Comparison of ENCODE assay signal across 8 cellular contexts in genomic region chr19:56120371-56121179, GRCh38. TPM values are rescaled to one million over a fixed set of nuclear protein-coding genes. Genes with fewer than 3 reads are reported as not detected.
DNase-seq lines count a peak whose midpoint lies in the region; ATAC-seq and TF ChIP-seq lines count a peak whose summit lies in the region.

No MANE protein-coding gene starts in this region.

- no peaks in the 10 kb centered on the region; the same call in 2 of the 3 replicates for H3K9me3 Mint-ChIP-seq in GM23338

- H3K27ac ChIP-seq in GM23338 (ENCODE audit: low read depth), result peak overlapping the region; percentile 88
- no peak overlapping the region for H3K27ac ChIP-seq in iPS DF 6.9 (ENCODE audit: low read length)

- TF ChIP-seq CTCF in GM23338 (conservative IDR thresholded peaks at IDR 0.05; ENCODE audit: low read depth in 2 of 2) (no peak), astrocyte of the cerebellum (IDR thresholded peaks at IDR 0.05; ENCODE audit: low read depth, low read length, missing control alignments) (no peak)

- H3K4me1 ChIP-seq in ES-I3 (ENCODE audit: insufficient read depth, low read length) (0 out of 2 replicates have a peak, but pooled peaks cover 2% of the 10 kb centered on the region), GM23338 (ENCODE audit: insufficient read depth) (peaks cover 15% of the 10 kb centered on the region), iPS DF 6.9 (ENCODE audit: control insufficient read depth, insufficient read depth, low read length) (no peaks in the 10 kb centered on the region)

- peak overlapping the region; percentile 97 for H3K4me2 ChIP-seq in GM23338

- ATAC-seq in GM23338 (peak; percentile 16), GM18870 (IDR thresholded peaks at IDR 0.05; ENCODE audit: unreplicated experiment) (no peak)

- no CpG with 5 or more reads among the region's 99 CpGs for WGBS in iPS DF 6.9 (ENCODE audit: insufficient coverage, insufficient read length)

- H3K27me3 ChIP-seq in GM23338 (ENCODE audit: insufficient read depth) (no peaks in the 10 kb centered on the region), MG63 (no peaks in the 10 kb centered on the region), iPS DF 6.9 (ENCODE audit: control insufficient read depth, insufficient read depth, low read length) (no peaks in the 10 kb centered on the region)

- H3K9me3 ChIP-seq in ES-I3 (ENCODE audit: control insufficient read depth, insufficient read depth, low read length) (no peaks in the 10 kb centered on the region), MG63 (no peaks in the 10 kb centered on the region), iPS DF 6.9 (ENCODE audit: control insufficient read depth, insufficient read depth, low read length) (no peaks in the 10 kb centered on the region)

- H3K9ac ChIP-seq in ES-I3 (ENCODE audit: low read depth, low read length), result peak overlapping the region; percentile 80

- peaks cover 9% of the 10 kb centered on the region; the same call in 1 of the 2 replicates for H4K20me1 ChIP-seq in GM23338 (replicated peaks; ENCODE audit: insufficient read depth)

- H3K27me3 Mint-ChIP-seq in GM23338 (ENCODE audit: insufficient read depth, low read depth, poor library complexity), result peaks cover 6% of the 10 kb centered on the region

- in situ Hi-C loops in astrocyte of the cerebellum (cut with HindIII; ENCODE audit: low sequenced_read_pairs), result no loop called here

- H3K36me3 Mint-ChIP-seq in GM23338 (ENCODE audit: low read depth), result peaks cover 15% of the 10 kb centered on the region

- H3K4me3 ChIP-seq in GM23338 (peak overlapping the region; percentile 93), MG63 (peak overlapping the region; percentile 100), astrocyte of the cerebellum (ENCODE audit: low read depth, low read length) (peak overlapping the region; percentile 82), iPS DF 6.9 (ENCODE audit: low read length) (peak overlapping the region; percentile 59), skeletal muscle cell (ENCODE audit: low read depth, low read length) (peak overlapping the region; percentile 87)

- DNase-seq in GM23338 (ENCODE audit: low spot score), result peak; percentile 67
- DNase-seq in MG63, result peak; percentile 88
- DNase-seq in T-helper 22 cell (ENCODE audit: low read depth), result peak; percentile 67
- peak; percentile 15 for DNase-seq in astrocyte of the cerebellum (ENCODE audit: low read depth)
- DNase-seq in iPS DF 6.9 (ENCODE audit: low read depth, low spot score), result no peak
- DNase-seq in skeletal muscle cell (ENCODE audit: low read depth), result peak; percentile 32

- peaks cover 48% of the 10 kb centered on the region for H3K79me2 ChIP-seq in GM23338 (replicated peaks; ENCODE audit: insufficient read depth)

- H3K9me2 ChIP-seq in GM23338 (ENCODE audit: insufficient read depth), result no peaks in the 10 kb centered on the region

- H3K36me3 ChIP-seq in ES-I3 (ENCODE audit: insufficient read depth, low read length) (no peaks in the 10 kb centered on the region), GM23338 (ENCODE audit: insufficient read depth) (no peaks in the 10 kb centered on the region; the same call in 1 of the 2 replicates), MG63 (peaks cover 41% of the 10 kb centered on the region), iPS DF 6.9 (ENCODE audit: control insufficient read depth, insufficient read depth, low read length) (no peaks in the 10 kb centered on the region)

- H3K27ac Mint-ChIP-seq in GM23338, result peak overlapping the region; percentile 92

- peaks cover 34% of the 10 kb centered on the region for H3K4me1 Mint-ChIP-seq in GM23338

- peak overlapping the region; percentile 88 for H3K4me3 Mint-ChIP-seq in GM23338

- no peak overlapping the region for H2AFZ ChIP-seq in GM23338

- H3F3A ChIP-seq in GM23338 (replicated peaks; ENCODE audit: low read depth), result no peaks in the 10 kb centered on the region; the same call in 1 of the 2 replicates

TF ChIP-seq in GM23338, 12 proteins besides CTCF, POLR2A, EP300 and RAD21:
- TF ChIP-seq EZH2phosphoT487 (IDR thresholded peaks at IDR 0.05; ENCODE audit: unreplicated experiment) (no peak), POLR2AphosphoS5 (IDR thresholded peaks at IDR 0.05; ENCODE audit: low read depth) (peak; percentile 46)
TF ChIP-seq in GM23338: peak in this region for 1.

RNA-seq across cellular contexts. Expression of gene ZNF787, which starts 0.5 kb away (rescaled TPM):
- total RNA-seq in GM23338 (2014; rRNA removed; shearing (Covaris generic)), result 35.3 and 44.6 TPM in 2 replicates
- polyA plus RNA-seq in GM23338 (2016; fragmentation: Nextera tagmentation; extraction: Ambion mirVana), result 12.5 and 15.9 TPM in 2 replicates
- 31.8 and 103 TPM in 2 replicates for total RNA-seq in MG63 (2014; rRNA removed; shearing (Covaris generic); ENCODE audit: low replicate concordance)

RNA-seq across cellular contexts. Expression of gene ZNF444, which starts 20.5 kb away (rescaled TPM):
- total RNA-seq in GM23338 (2014; rRNA removed; shearing (Covaris generic)), result 58.5 and 60.5 TPM in 2 replicates
- polyA plus RNA-seq in GM23338 (2016; fragmentation: Nextera tagmentation; extraction: Ambion mirVana), result 23.6 and 25.1 TPM in 2 replicates
- total RNA-seq in MG63 (2014; rRNA removed; shearing (Covaris generic); ENCODE audit: low replicate concordance), result 11.6 and 23.8 TPM in 2 replicates

RNA-seq across cellular contexts. Expression of gene GALP, which starts 55.2 kb away (rescaled TPM):
- not detected in 2 replicates for total RNA-seq in GM23338 (2014; rRNA removed; shearing (Covaris generic))
- polyA plus RNA-seq in GM23338 (2016; fragmentation: Nextera tagmentation; extraction: Ambion mirVana), result not detected in 2 replicates
- not detected in 2 replicates for total RNA-seq in MG63 (2014; rRNA removed; shearing (Covaris generic); ENCODE audit: low replicate concordance)
